In the genomic region with DNA sequence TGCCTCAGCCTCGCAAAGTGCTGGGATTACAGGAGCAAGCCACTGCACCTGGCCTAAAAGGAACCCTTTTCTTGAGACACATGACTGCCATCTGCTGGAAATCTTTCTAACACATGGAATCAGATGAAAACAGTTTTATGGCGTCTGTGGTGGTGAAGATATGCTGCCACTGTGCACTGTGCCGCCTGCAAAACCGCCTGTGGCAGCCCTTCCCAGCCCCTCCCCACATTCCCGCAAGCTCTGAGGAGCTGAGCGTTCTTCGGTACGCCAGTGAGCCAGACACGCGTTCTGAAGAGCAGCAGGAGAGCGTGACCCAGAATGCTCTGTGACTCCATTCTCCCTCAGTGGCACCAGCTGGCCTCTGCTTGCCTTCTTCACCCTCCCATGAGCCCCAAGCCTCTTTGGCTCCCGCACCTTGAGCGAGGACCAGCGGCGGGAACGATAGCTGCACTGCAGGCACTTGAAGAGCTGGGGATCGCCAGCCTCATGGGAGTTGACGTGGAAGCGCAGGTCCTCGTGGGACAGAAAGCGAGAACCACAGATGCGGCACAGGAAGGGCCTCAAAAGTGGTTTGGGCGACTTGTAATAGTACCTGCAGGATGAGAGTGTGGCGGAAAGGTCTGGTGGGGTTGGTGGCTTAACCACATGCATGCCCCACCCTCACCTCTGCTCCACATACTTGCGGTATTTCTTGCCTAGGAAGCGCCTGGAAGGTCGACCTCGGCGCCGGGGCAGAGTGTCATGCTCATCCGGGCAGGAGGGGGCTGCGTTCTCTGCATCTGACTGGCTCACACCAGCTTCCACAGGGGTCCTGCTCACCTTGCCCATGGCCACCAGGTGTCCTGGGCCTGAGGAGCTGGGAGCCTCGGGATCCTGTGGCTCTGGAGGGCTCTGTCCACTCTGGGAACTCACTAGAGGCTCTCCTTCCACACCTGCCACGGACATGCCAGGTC, we compare ENCODE assay signal across 8 cellular contexts.
DNase-seq lines count a peak whose midpoint lies in the region; ATAC-seq and TF ChIP-seq lines count a peak whose summit lies in the region.

No MANE protein-coding gene starts in this region.

- H3K4me3 Mint-ChIP-seq in effector memory CD8-positive, alpha-beta T cell, result no peak overlapping the region

- peak; percentile 56 for ATAC-seq in effector memory CD8-positive, alpha-beta T cell (replicated peaks)
- ATAC-seq in HG02884 (IDR thresholded peaks at IDR 0.05; ENCODE audit: unreplicated experiment) (no peak), HG03342 (IDR thresholded peaks at IDR 0.05; ENCODE audit: unreplicated experiment) (no peak), HG03135 (IDR thresholded peaks at IDR 0.05; ENCODE audit: unreplicated experiment) (no peak)

- H3K27ac Mint-ChIP-seq in effector memory CD8-positive, alpha-beta T cell, result peak overlapping the region in 1 of 2 donors; percentile 79

- DNase-seq in AG10803 (ENCODE audit: low read depth) (peak; percentile 34), NCI-H69 (lab: John Stamatoyannopoulos, UW) (peak; percentile 43), pons (ENCODE audit: low spot score) (peak; percentile 31)
- DNase-seq in effector memory CD8-positive, alpha-beta T cell, result peak in 1 of 3 experiments; percentile 20

- peaks cover 94% of the 10 kb centered on the region for H3K36me3 Mint-ChIP-seq in effector memory CD8-positive, alpha-beta T cell (ENCODE audit: insufficient read depth)

- H3K4me3 ChIP-seq in AG10803 (ENCODE audit: low read length), result no peak overlapping the region
- no peak overlapping the region for H3K4me3 ChIP-seq in GM12875 (ENCODE audit: low read depth, low read length)

- H3K4me1 Mint-ChIP-seq in effector memory CD8-positive, alpha-beta T cell (ENCODE audit: low read depth in 2 of 2), result peaks cover 4 to 7% of the 10 kb centered on the region in 2 donors

- TF ChIP-seq CTCF in AG10803 (conservative IDR thresholded peaks at IDR 0.05; ENCODE audit: low read length), result peak; percentile 39
- TF ChIP-seq CTCF in GM12875 (IDR thresholded peaks at IDR 0.05; ENCODE audit: borderline replicate concordance, insufficient read depth, low read depth, low read length), result peak; percentile 8; the same call in 1 of the 2 replicates

- no peaks in the 10 kb centered on the region for H3K27me3 Mint-ChIP-seq in effector memory CD8-positive, alpha-beta T cell

- H3K9me3 Mint-ChIP-seq in effector memory CD8-positive, alpha-beta T cell, result no peaks in the 10 kb centered on the region
